Comparison of ENCODE assay signal across 1 cellular context in genomic region chr11:76236092-76237026, GRCh38.
TF ChIP-seq lines count a peak whose summit lies in the region.

No MANE protein-coding gene starts in this region.

TF ChIP-seq in K562, 482 proteins besides CTCF, POLR2A, EP300 and RAD21 (continued from another document and continues in another):
- peak; percentile 93 for TF ChIP-seq ZFP36 (IDR thresholded peaks at IDR 0.05; ENCODE audit: low read depth, low read length, partially characterized antibody)
- no peak for TF ChIP-seq USF1 (CRISPR knock-in tag; IDR thresholded peaks at IDR 0.05)
- TF ChIP-seq HBP1 (CRISPR knock-in tag; IDR thresholded peaks at IDR 0.05), result 0 out of 2 replicates have a peak, but pooled peaks have one; percentile 28
- peak; percentile 69 to 84; a peak in 2 of 4 replicates for TF ChIP-seq MNT (conservative IDR thresholded peaks at IDR 0.05)
- peak; percentile 25; the same call in 1 of the 2 replicates for TF ChIP-seq ARID1B (IDR thresholded peaks at IDR 0.05)
- TF ChIP-seq POLR2H (tag; IDR thresholded peaks at IDR 0.05; ENCODE audit: low read depth), result no peak
- TF ChIP-seq TEAD1 (CRISPR knock-in tag; IDR thresholded peaks at IDR 0.05), result peak in 1 of 2 experiments; percentile 32; a peak in 1 of 4 replicates
- TF ChIP-seq TAL1 (IDR thresholded peaks at IDR 0.05), result no peak
- TF ChIP-seq ARID4B (CRISPR knock-in tag; IDR thresholded peaks at IDR 0.05), result peak; percentile 85
- no peak for TF ChIP-seq IRF1 (CRISPR knock-in tag; IDR thresholded peaks at IDR 0.05; ENCODE audit: borderline replicate concordance)
- peak; percentile 55; the same call in 1 of the 2 replicates for TF ChIP-seq TAF7 (tag; IDR thresholded peaks at IDR 0.05)
- TF ChIP-seq CREB3 (tag; conservative IDR thresholded peaks at IDR 0.05; ENCODE audit: low read depth), result no peak
- TF ChIP-seq ZBTB26 (CRISPR knock-in tag; IDR thresholded peaks at IDR 0.05), result no peak
- TF ChIP-seq CREB1 (IDR thresholded peaks at IDR 0.05), result no peak
- no peak for TF ChIP-seq CREB1 (CRISPR knock-in tag; IDR thresholded peaks at IDR 0.05)
- no peak for TF ChIP-seq ELF1 (tag; IDR thresholded peaks at IDR 0.05)
- TF ChIP-seq MTA1 (IDR thresholded peaks at IDR 0.05; ENCODE audit: borderline replicate concordance), result no peak
- TF ChIP-seq GATA2 (CRISPR knock-in tag; IDR thresholded peaks at IDR 0.05), result no peak
- TF ChIP-seq DNMT1 (IDR thresholded peaks at IDR 0.05), result no peak
- peak; percentile 99 for TF ChIP-seq ZKSCAN8 (CRISPR knock-in tag; IDR thresholded peaks at IDR 0.05)
- TF ChIP-seq ZNF589 (CRISPR knock-in tag; IDR thresholded peaks at IDR 0.05; ENCODE audit: low read depth), result no peak
- no peak for TF ChIP-seq NR2C2 (CRISPR knock-in tag; IDR thresholded peaks at IDR 0.05)
- TF ChIP-seq NR2C2 (tag; IDR thresholded peaks at IDR 0.05), result peak; percentile 51; the same call in 1 of the 2 replicates
- no peak for TF ChIP-seq ZEB2 (IDR thresholded peaks at IDR 0.05)
- peak; percentile 85 for TF ChIP-seq KLF13 (tag; IDR thresholded peaks at IDR 0.05; ENCODE audit: borderline replicate concordance, low read depth)
- no peak for TF ChIP-seq RFX1 (IDR thresholded peaks at IDR 0.05)
- no peak for TF ChIP-seq TCF7 (IDR thresholded peaks at IDR 0.05; ENCODE audit: borderline replicate concordance)
- TF ChIP-seq CBX1 (IDR thresholded peaks at IDR 0.05; ENCODE audit: low read depth), result peak; percentile 22; the same call in 1 of the 2 replicates
- TF ChIP-seq NR3C1 (CRISPR knock-in tag; IDR thresholded peaks at IDR 0.05), result 0 out of 2 replicates have a peak, but pooled peaks have one; percentile 54
- TF ChIP-seq MCM3 (IDR thresholded peaks at IDR 0.05), result no peak
- peak; percentile 86 for TF ChIP-seq NKRF (IDR thresholded peaks at IDR 0.05; ENCODE audit: borderline replicate concordance)
- TF ChIP-seq ZNF280A (IDR thresholded peaks at IDR 0.05; ENCODE audit: low read depth, partially characterized antibody), result no peak
- TF ChIP-seq ATF7 (IDR thresholded peaks at IDR 0.05), result 0 out of 2 replicates have a peak, but pooled peaks have one; percentile 1
- TF ChIP-seq CTBP1 (IDR thresholded peaks at IDR 0.05; ENCODE audit: borderline replicate concordance), result no peak
- TF ChIP-seq FOXK2 (conservative IDR thresholded peaks at IDR 0.05 in 1 of 2, IDR thresholded peaks at IDR 0.05 in 1 of 2; ENCODE audit: low read depth in 2 of 2), result 0 out of 4 replicates have a peak, but pooled peaks of 1 of the 2 experiments have one; percentile 4
- peak; percentile 88 for TF ChIP-seq PRDM10 (IDR thresholded peaks at IDR 0.05; ENCODE audit: partially characterized antibody)
- peak; percentile 80 for TF ChIP-seq ADNP (tag; IDR thresholded peaks at IDR 0.05)
- TF ChIP-seq IFI16 (CRISPR knock-in tag; IDR thresholded peaks at IDR 0.05), result no peak
- TF ChIP-seq TOE1 (IDR thresholded peaks at IDR 0.05; ENCODE audit: borderline replicate concordance), result no peak
- no peak for TF ChIP-seq TOE1 (CRISPR knock-in tag; IDR thresholded peaks at IDR 0.05; ENCODE audit: borderline replicate concordance, low read depth)
- TF ChIP-seq ZNF740 (CRISPR knock-in tag; IDR thresholded peaks at IDR 0.05), result peak; percentile 60
- no peak for TF ChIP-seq ZNF740 (tag; IDR thresholded peaks at IDR 0.05)
- TF ChIP-seq SREBF1 (IDR thresholded peaks at IDR 0.05; ENCODE audit: borderline replicate concordance, low read depth, low read length), result no peak
